ENCODE assay signal across 8 cellular contexts in genomic region chr16:72561-73537, GRCh38. TPM values are rescaled to one million over a fixed set of nuclear protein-coding genes. Genes with fewer than 3 reads are reported as not detected.
DNase-seq lines count a peak whose midpoint lies in the region; ATAC-seq and TF ChIP-seq lines count a peak whose summit lies in the region.

RHBDF1 (minus strand) TSS chr16:72631; CDS start chr16:65015, 7,616 bp downstream.

- peak; percentile 53 to 84 for ATAC-seq in natural killer cell treated with Interleukin-12 subunit alpha and Interleukin-12 subunit beta and Interleukin-15 and Interleukin-18, amount 100 ng/mL, for 72 hours

- H4K20me1 ChIP-seq in OCI-LY7 (ENCODE audit: insufficient read depth, low read length), result no peaks in the 10 kb centered on the region

- no peak within 1 kb of the TSS for H2AFZ ChIP-seq in OCI-LY7 (ENCODE audit: low read length)

- H3K9me2 ChIP-seq in OCI-LY7 (ENCODE audit: insufficient read depth, low read length), result no peaks in the 10 kb centered on the region

- H3K9me3 Mint-ChIP-seq in activated naive CD4-positive, alpha-beta T cell treated with anti-CD3 and anti-CD28 coated beads, Interleukin-2, amount 50 U/mL, for 24 hours, result no peaks in the 10 kb centered on the region
- H3K9me3 Mint-ChIP-seq in natural killer cell treated with Interleukin-12 subunit alpha and Interleukin-12 subunit beta and Interleukin-15 and Interleukin-18, amount 100 ng/mL, for 72 hours, result no peaks in the 10 kb centered on the region

- peaks cover 21% of the 10 kb centered on the region for H3K4me1 ChIP-seq in OCI-LY7 (ENCODE audit: insufficient read depth, low read length, poor library complexity, severe bottlenecking)

- peak within 1 kb of the TSS; percentile 61 for H3K27ac ChIP-seq in WERI-Rb-1
- no peak within 1 kb of the TSS for H3K27ac ChIP-seq in OCI-LY7 (ENCODE audit: low read depth, low read length, poor library complexity, severe bottlenecking)

- H3K36me3 Mint-ChIP-seq in activated naive CD4-positive, alpha-beta T cell treated with anti-CD3 and anti-CD28 coated beads, Interleukin-2, amount 50 U/mL, for 24 hours, result peaks cover 2% of the 10 kb centered on the region
- no peaks in the 10 kb centered on the region for H3K36me3 Mint-ChIP-seq in natural killer cell treated with Interleukin-12 subunit alpha and Interleukin-12 subunit beta and Interleukin-15 and Interleukin-18, amount 100 ng/mL, for 72 hours

- no peak for DNase-seq in activated naive CD4-positive, alpha-beta T cell treated with anti-CD3 and anti-CD28 coated beads, Interleukin-2, amount 50 U/mL, for 16 hours
- DNase-seq in WERI-Rb-1 (no peak), fibroblast of the aortic adventitia (ENCODE audit: low read depth) (peak; percentile 42), OCI-LY7 (ENCODE audit: low spot score) (no peak), DMS153 treated with DMSO at 0.1 percent for 48 hours (lab: John Stamatoyannopoulos, UW; ENCODE audit: unreplicated experiment) (no peak)
- no peak for DNase-seq in natural killer cell treated with Interleukin-12 subunit alpha and Interleukin-12 subunit beta and Interleukin-15 and Interleukin-18, amount 100 ng/mL, for 72 hours (ENCODE audit: low spot score)
- no peak for DNase-seq in stimulated activated CD4-positive, alpha-beta T cell treated with anti-CD3 and anti-CD28 coated beads, Interleukin-4, amount 100 ng/mL, for 4 hours

- no peak for TF ChIP-seq CTCF in WERI-Rb-1 (IDR thresholded peaks at IDR 0.05; ENCODE audit: low read depth, low read length)
- no peak for TF ChIP-seq CTCF in fibroblast of the aortic adventitia (IDR thresholded peaks at IDR 0.05; ENCODE audit: insufficient read depth, low read length)
- TF ChIP-seq CTCF in OCI-LY7 (conservative IDR thresholded peaks at IDR 0.05; ENCODE audit: low read length), result no peak

- H3K36me3 ChIP-seq in WERI-Rb-1 (no peaks in the 10 kb centered on the region), OCI-LY7 (ENCODE audit: insufficient read depth, low read length) (no peaks in the 10 kb centered on the region)

- no peak within 1 kb of the TSS for H3K4me2 ChIP-seq in OCI-LY7 (ENCODE audit: low read length)

- H3K9me3 ChIP-seq in WERI-Rb-1 (ENCODE audit: severe bottlenecking) (no peaks in the 10 kb centered on the region), OCI-LY7 (ENCODE audit: low read length) (no peaks in the 10 kb centered on the region)

- no peaks in the 10 kb centered on the region for H3K27me3 ChIP-seq in WERI-Rb-1 (ENCODE audit: insufficient read depth, low read depth, severe bottlenecking)

- no peaks in the 10 kb centered on the region for H3K79me2 ChIP-seq in OCI-LY7 (ENCODE audit: insufficient read depth, low read depth, low read length)

- no TSS peak for BruUV-seq in OCI-LY7 (replicated peaks; lab: Mats Ljungman, UMichigan)

- POLR2A ChIA-PET in OCI-LY7 (lab: Charles Lee), result no interaction called here

- peaks cover 8% of the 10 kb centered on the region for H3K27me3 Mint-ChIP-seq in activated naive CD4-positive, alpha-beta T cell treated with anti-CD3 and anti-CD28 coated beads, Interleukin-2, amount 50 U/mL, for 24 hours
- H3K27me3 Mint-ChIP-seq in natural killer cell treated with Interleukin-12 subunit alpha and Interleukin-12 subunit beta and Interleukin-15 and Interleukin-18, amount 100 ng/mL, for 72 hours, result peaks cover 8 to 12% of the 10 kb centered on the region in 2 donors

- intact Hi-C loops in OCI-LY7 (cut with micrococcal nuclease; ENCODE audit: unreplicated experiment), result no loop called here

- CTCF ChIA-PET in OCI-LY7 (lab: Charles Lee; ENCODE audit: unreplicated experiment), result no interaction called here

- H3K4me1 Mint-ChIP-seq in activated naive CD4-positive, alpha-beta T cell treated with anti-CD3 and anti-CD28 coated beads, Interleukin-2, amount 50 U/mL, for 24 hours, result peaks cover 16% of the 10 kb centered on the region
- H3K4me1 Mint-ChIP-seq in natural killer cell treated with Interleukin-12 subunit alpha and Interleukin-12 subunit beta and Interleukin-15 and Interleukin-18, amount 100 ng/mL, for 72 hours (ENCODE audit: low read depth in 2 of 2), result peaks cover 14 to 18% of the 10 kb centered on the region in 2 donors

- H3K4me3 ChIP-seq in WERI-Rb-1 (ENCODE audit: low read depth, low read length) (peak within 1 kb of the TSS; percentile 59), fibroblast of the aortic adventitia (ENCODE audit: low read depth, low read length) (peak within 1 kb of the TSS; percentile 68), OCI-LY7 (ENCODE audit: low read depth, low read length, poor library complexity, severe bottlenecking) (no peak within 1 kb of the TSS)

- no peak within 1 kb of the TSS for H3K27ac Mint-ChIP-seq in activated naive CD4-positive, alpha-beta T cell treated with anti-CD3 and anti-CD28 coated beads, Interleukin-2, amount 50 U/mL, for 24 hours
- H3K27ac Mint-ChIP-seq in natural killer cell treated with Interleukin-12 subunit alpha and Interleukin-12 subunit beta and Interleukin-15 and Interleukin-18, amount 100 ng/mL, for 72 hours, result no peak within 1 kb of the TSS

- peak within 1 kb of the TSS; percentile 74 for H3K4me3 Mint-ChIP-seq in activated naive CD4-positive, alpha-beta T cell treated with anti-CD3 and anti-CD28 coated beads, Interleukin-2, amount 50 U/mL, for 24 hours
- peak within 1 kb of the TSS; percentile 82 for H3K4me3 Mint-ChIP-seq in natural killer cell treated with Interleukin-12 subunit alpha and Interleukin-12 subunit beta and Interleukin-15 and Interleukin-18, amount 100 ng/mL, for 72 hours

RNA-seq across cellular contexts. Expression of gene RHBDF1, which starts in this region (rescaled TPM):
- total RNA-seq in fibroblast of the aortic adventitia (ENCODE audit: low replicate concordance), result 39.4 and 66.8 TPM in 2 replicates
- 1 to 10 TPM in 1 of 2 donors, under 1 TPM in 1; 0.84 to 2.5 TPM for total RNA-seq in natural killer cell treated with Interleukin-12 subunit alpha and Interleukin-12 subunit beta and Interleukin-15 and Interleukin-18, amount 100 ng/mL, for 72 hours
- 0.10 and 0.13 TPM in 2 replicates for total RNA-seq in OCI-LY7 (2014; rRNA removed; shearing (Covaris generic))
- 0.66 and 0.68 TPM in 2 replicates for total RNA-seq in OCI-LY7 (2022)

Comparison
In these comparisons a context has a peak if more than half of its experiments do, and no peak if none do; other contexts are left out.
1. RNA of gene RHBDF1 (total RNA-seq): 39.4 to 66.8 TPM in fibroblast of the aortic adventitia; 0.84 to 2.5 TPM in natural killer cell treated with Interleukin-12 subunit alpha and Interleukin-12 subunit beta and Interleukin-15 and Interleukin-18, amount 100 ng/mL, for 72 hours and 0.10 to 0.68 TPM in OCI-LY7; every median in the first group is over 10 times any median in the second.